In genomic region chr3:27613846-27614500, GRCh38 we compare ENCODE assay signal across 22 cellular contexts.
DNase-seq lines count a peak whose midpoint lies in the region; ATAC-seq, FAIRE-seq and TF ChIP-seq lines count a peak whose summit lies in the region.
"Had no signal": no experiment of that assay in that cellular context is flagged by ENCODE, and none has a peak within 500 bp of the region (broad histone marks: within the 10 kb centered on the region; RNA-seq: fewer than 3 reads in every experiment).

No MANE protein-coding gene starts in this region.

- no peaks in the 10 kb centered on the region for H3K27me3 Mint-ChIP-seq in stimulated activated memory B cell treated with anti-CD40 and anti-IgM and Interleukin-4, amounts not matched to agents 10 μg/mL and 1 μg/mL and 100 μg/mL, for 72 hours
- H3K27me3 Mint-ChIP-seq: naive thymus-derived CD4-positive, alpha-beta T cell had no signal

- no peak overlapping the region for H3K4me3 ChIP-seq in choroid plexus epithelial cell (ENCODE audit: low read depth, low read length)
- H3K4me3 ChIP-seq: adrenal gland, GM23338, hepatocyte, Peyer's patch had no signal

- peaks cover 14% of the 10 kb centered on the region for H3K36me3 Mint-ChIP-seq in stimulated activated memory B cell treated with anti-CD40 and anti-IgM and Interleukin-4, amounts not matched to agents 10 μg/mL and 1 μg/mL and 100 μg/mL, for 72 hours

- no peak for TF ChIP-seq POLR2A in GM12891 (IDR thresholded peaks at IDR 0.05; ENCODE audit: low read depth, low read length)

- TF ChIP-seq CTCF in choroid plexus epithelial cell (conservative IDR thresholded peaks at IDR 0.05; ENCODE audit: low read depth, low read length) = no peak
- no peak for TF ChIP-seq CTCF in GM13976 (IDR thresholded peaks at IDR 0.05; ENCODE audit: borderline replicate concordance, control extremely low read depth, extremely low read depth, insufficient read depth, missing control alignments)

- in situ Hi-C loops in GM13976 (cut with MboI; ENCODE audit: low sequenced_read_pairs, unreplicated experiment) = no loop called here

- H3K27ac Mint-ChIP-seq in stimulated activated memory B cell treated with anti-CD40 and anti-IgM and Interleukin-4, amounts not matched to agents 10 μg/mL and 1 μg/mL and 100 μg/mL, for 72 hours = peak overlapping the region; percentile 72
- H3K27ac Mint-ChIP-seq: GM23338; naive thymus-derived CD4-positive, alpha-beta T cell had no signal

- peaks cover 34% of the 10 kb centered on the region for H3K4me1 Mint-ChIP-seq in stimulated activated memory B cell treated with anti-CD40 and anti-IgM and Interleukin-4, amounts not matched to agents 10 μg/mL and 1 μg/mL and 100 μg/mL, for 72 hours
- H3K4me1 Mint-ChIP-seq: GM23338 had no signal

- H3K4me3 Mint-ChIP-seq in stimulated activated memory B cell treated with anti-CD40 and anti-IgM and Interleukin-4, amounts not matched to agents 10 μg/mL and 1 μg/mL and 100 μg/mL, for 72 hours = no peak overlapping the region
- H3K4me3 Mint-ChIP-seq: GM23338; naive thymus-derived CD4-positive, alpha-beta T cell had no signal

- DNase-seq in GM12891 (ENCODE audit: insufficient read length, low spot score) (no peak), choroid plexus epithelial cell (ENCODE audit: low read depth) (peak; percentile 56), GM13976 (ENCODE audit: low spot score) (no peak), NCI-H446 treated with DMSO at 0.1 percent for 48 hours (lab: John Stamatoyannopoulos, UW) (no peak)
- DNase-seq: activated CD4-positive, alpha-beta T cell treated with anti-CD3 and anti-CD28 coated beads for 4 hours; activated effector memory CD4-positive, alpha-beta T cell treated with anti-CD3 and anti-CD28 coated beads, Interleukin-2, amount 50 U/mL, for 16 hours; adrenal gland; central memory CD4-positive, alpha-beta T cell; GDM1; kidney; naive thymus-derived CD4-positive, alpha-beta T cell; NCI-H82; Peyer's patch; stimulated activated CD4-positive, alpha-beta T cell treated with anti-CD3 and anti-CD28 coated beads, Interleukin-2, amount 100 ng/mL, for 48 hours; T1000 had no signal

- ATAC-seq in HG02884 (IDR thresholded peaks at IDR 0.05; ENCODE audit: unreplicated experiment) (peak; percentile 53), esophagus mucosa (no peak)
- peak; percentile 81 for ATAC-seq in stimulated activated memory B cell treated with anti-CD40 and anti-IgM and Interleukin-4, amounts not matched to agents 10 μg/mL and 1 μg/mL and 100 μg/mL, for 72 hours
- ATAC-seq: GM23338; naive thymus-derived CD4-positive, alpha-beta T cell had no signal

- H3K9me3 Mint-ChIP-seq in stimulated activated memory B cell treated with anti-CD40 and anti-IgM and Interleukin-4, amounts not matched to agents 10 μg/mL and 1 μg/mL and 100 μg/mL, for 72 hours = peaks cover 8% of the 10 kb centered on the region

- FAIRE-seq in GM12891 (lab: Jason Lieb, UNC) = no peak
- FAIRE-seq: D721Med, GM12892, kidney had no signal

TF ChIP-seq in GM12891, 5 proteins besides CTCF, POLR2A, EP300 and RAD21:
- TF ChIP-seq PAX5 (IDR thresholded peaks at IDR 0.05; ENCODE audit: insufficient read depth, low read length, severe bottlenecking) (no peak), SPI1 (IDR thresholded peaks at IDR 0.05; ENCODE audit: low read depth, low read length) (peak; percentile 68)
